ENCODE assay signal across 22 cellular contexts in the genomic region with DNA sequence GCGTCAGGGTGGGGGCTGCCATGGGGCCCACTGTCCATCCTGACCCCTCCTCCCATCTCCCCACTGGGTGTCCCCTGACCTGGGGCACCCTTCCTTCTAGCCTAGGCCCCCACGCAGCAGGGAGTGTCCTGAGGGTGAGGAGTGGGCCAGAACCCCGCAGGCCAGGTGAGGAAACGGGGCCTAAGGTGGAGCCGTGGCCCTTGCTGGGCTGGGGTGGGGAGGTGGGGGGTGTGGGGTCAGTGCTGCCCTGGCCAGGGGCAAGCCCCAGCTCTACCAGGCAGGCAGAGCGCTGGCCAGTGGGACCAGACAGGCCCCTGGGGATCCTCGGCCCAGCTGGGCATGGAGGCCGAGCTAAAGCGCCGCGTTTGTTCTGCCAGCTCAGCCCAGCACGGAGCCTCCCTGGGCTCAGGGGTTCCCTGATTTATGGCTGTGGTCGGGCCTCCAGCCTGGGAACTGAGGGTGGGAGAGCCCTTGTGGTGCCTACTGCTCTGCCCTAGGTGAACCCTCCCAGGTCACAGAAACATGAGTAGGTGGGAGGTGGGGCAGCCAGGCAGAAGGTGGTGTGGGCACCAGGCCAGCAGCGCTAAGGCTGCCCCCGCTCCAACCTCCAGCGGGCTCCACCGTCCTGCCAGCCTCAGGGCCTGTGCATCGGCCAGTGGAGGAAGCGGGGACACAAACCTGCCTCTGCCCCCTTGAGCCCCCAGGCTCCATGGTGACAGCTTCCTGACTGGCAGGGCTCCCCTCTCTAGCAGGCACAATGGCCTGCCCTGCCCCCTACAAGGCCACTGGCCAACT.
"Had no signal": no experiment of that assay in that cellular context is flagged by ENCODE, and none has a peak within 500 bp of the region (broad histone marks: within the 10 kb centered on the region; RNA-seq: fewer than 3 reads in every experiment).

No MANE protein-coding gene starts in this region.

- H3K27me3 Mint-ChIP-seq: activated B cell treated with CpG ODN at 0.5 μM for 24 hours; activated T-helper 17 cell treated with anti-CD3 and anti-CD28 coated beads, Interleukin-2, amount 50 U/mL, for 72 hours had no signal

- H3K4me3 Mint-ChIP-seq: activated B cell treated with CpG ODN at 0.5 μM for 24 hours; activated CD4-positive, alpha-beta memory T cell treated with anti-CD3 and anti-CD28 coated beads for 36 hours; activated T-helper 17 cell treated with anti-CD3 and anti-CD28 coated beads, Interleukin-2, amount 50 U/mL, for 72 hours; dendritic cell treated with granulocyte-macrophage colony-stimulating factor and Interleukin-4, amounts not matched to agents 40 ng/mL and 50 ng/mL, for 4 days; nephron progenitor cell; T-helper 2 cell treated with Interferon-gamma antibody and Interleukin-4, amounts not matched to agents 5 μg/mL and 100 μg/mL, for 36 hours had no signal

- H3K9me3 Mint-ChIP-seq: activated B cell treated with CpG ODN at 0.5 μM for 24 hours; activated CD4-positive, alpha-beta memory T cell treated with anti-CD3 and anti-CD28 coated beads for 36 hours; activated T-helper 17 cell treated with anti-CD3 and anti-CD28 coated beads, Interleukin-2, amount 50 U/mL, for 72 hours; dendritic cell treated with granulocyte-macrophage colony-stimulating factor and Interleukin-4, amounts not matched to agents 40 ng/mL and 50 ng/mL, for 4 days; stimulated activated naive CD8-positive, alpha-beta T cell treated with anti-CD3 and anti-CD28 coated beads, Interleukin-15, amount 100 ng/mL, for 72 hours; T-helper 2 cell treated with Interferon-gamma antibody and Interleukin-4, amounts not matched to agents 5 μg/mL and 100 μg/mL, for 36 hours had no signal

- H3K27ac ChIP-seq: gastrocnemius medialis, heart left ventricle, prostate gland, right atrium auricular region, suprapubic skin had no signal

- H3K27ac Mint-ChIP-seq: activated B cell treated with CpG ODN at 0.5 μM for 24 hours; activated CD4-positive, alpha-beta memory T cell treated with anti-CD3 and anti-CD28 coated beads for 36 hours; dendritic cell treated with granulocyte-macrophage colony-stimulating factor and Interleukin-4, amounts not matched to agents 40 ng/mL and 50 ng/mL, for 4 days; stimulated activated naive CD8-positive, alpha-beta T cell treated with anti-CD3 and anti-CD28 coated beads, Interleukin-15, amount 100 ng/mL, for 72 hours; T-helper 2 cell treated with Interferon-gamma antibody and Interleukin-4, amounts not matched to agents 5 μg/mL and 100 μg/mL, for 36 hours had no signal

- H3K4me1 Mint-ChIP-seq: activated T-helper 17 cell treated with anti-CD3 and anti-CD28 coated beads, Interleukin-2, amount 50 U/mL, for 72 hours had no signal

- ATAC-seq: activated T-helper 17 cell treated with anti-CD3 and anti-CD28 coated beads, Interleukin-2, amount 50 U/mL, for 72 hours; esophagus mucosa; gastrocnemius medialis; heart left ventricle; stimulated activated naive CD8-positive, alpha-beta T cell treated with anti-CD3 and anti-CD28 coated beads, Interleukin-15, amount 100 ng/mL, for 72 hours had no signal

- DNase-seq: activated B cell treated with CpG ODN at 0.5 μM for 24 hours; activated CD4-positive, alpha-beta memory T cell treated with anti-CD3 and anti-CD28 coated beads for 36 hours; activated CD4-positive, alpha-beta T cell treated with anti-CD3 and anti-CD28 coated beads for 4 hours; activated naive CD4-positive, alpha-beta T cell treated with anti-CD3 and anti-CD28 coated beads, Interleukin-2, amount 50 U/mL, for 16 hours; activated T-cell treated with anti-CD3 and anti-CD28 coated beads, Interleukin-2, amount 50 U/mL, for 1 hour; effector CD8-positive, alpha-beta T cell; gastrocnemius medialis; kidney glomerular epithelial cell; mammary epithelial cell; midbrain; nephron progenitor cell; occipital lobe; stimulated activated naive CD8-positive, alpha-beta T cell treated with anti-CD3 and anti-CD28 coated beads, Interleukin-15, amount 100 ng/mL, for 72 hours; trophoblast cell had no signal
